Comparison of ENCODE assay signal across 8 cellular contexts in genomic region chr12:57940915-57941164, GRCh38. TPM values are rescaled to one million over a fixed set of nuclear protein-coding genes. Genes with fewer than 3 reads are reported as not detected.
DNase-seq lines count a peak whose midpoint lies in the region; ATAC-seq and TF ChIP-seq lines count a peak whose summit lies in the region.

No MANE protein-coding gene starts in this region.

- H3K9me3 Mint-ChIP-seq in activated naive CD4-positive, alpha-beta T cell treated with anti-CD3 and anti-CD28 coated beads, Interleukin-2, amount 10 ng/mL, durations not matched to agents 7 days and 5 days = no peaks in the 10 kb centered on the region
- H3K9me3 Mint-ChIP-seq in type B pancreatic cell = no peaks in the 10 kb centered on the region

- CTCF ChIA-PET in activated naive CD4-positive, alpha-beta T cell treated with anti-CD3 and anti-CD28 coated beads, Interleukin-2, amount 10 ng/mL, durations not matched to agents 7 days and 5 days (lab: Charles Lee) = no interaction called here

- H3K36me3 ChIP-seq in lung (ENCODE audit: control insufficient read depth in 2 of 2, insufficient read depth in 2 of 2, low read length in 2 of 2) = no peaks in the 10 kb centered on the region

- H3K4me3 ChIP-seq in astrocyte of the spinal cord (ENCODE audit: low read depth, low read length) = peak overlapping the region; percentile 61
- peak overlapping the region; percentile 69 for H3K4me3 ChIP-seq in lung

- no peaks in the 10 kb centered on the region for H3K27me3 ChIP-seq in lung (ENCODE audit: control insufficient read depth, insufficient read depth)

- in situ Hi-C loops in astrocyte of the spinal cord (cut with HindIII; ENCODE audit: low sequenced_read_pairs) = no loop called here

- peak overlapping the region; percentile 89 for H3K4me3 Mint-ChIP-seq in activated naive CD4-positive, alpha-beta T cell treated with anti-CD3 and anti-CD28 coated beads, Interleukin-2, amount 10 ng/mL, durations not matched to agents 7 days and 5 days
- H3K4me3 Mint-ChIP-seq in type B pancreatic cell = peak overlapping the region; percentile 96

- peaks cover 3% of the 10 kb centered on the region for H3K27me3 Mint-ChIP-seq in activated naive CD4-positive, alpha-beta T cell treated with anti-CD3 and anti-CD28 coated beads, Interleukin-2, amount 10 ng/mL, durations not matched to agents 7 days and 5 days
- H3K27me3 Mint-ChIP-seq in type B pancreatic cell = peaks cover 15% of the 10 kb centered on the region

- peaks cover 14% of the 10 kb centered on the region for H3K36me3 Mint-ChIP-seq in activated naive CD4-positive, alpha-beta T cell treated with anti-CD3 and anti-CD28 coated beads, Interleukin-2, amount 10 ng/mL, durations not matched to agents 7 days and 5 days
- no peaks in the 10 kb centered on the region for H3K36me3 Mint-ChIP-seq in type B pancreatic cell

- peaks cover 58% of the 10 kb centered on the region for H3K4me1 Mint-ChIP-seq in activated naive CD4-positive, alpha-beta T cell treated with anti-CD3 and anti-CD28 coated beads, Interleukin-2, amount 10 ng/mL, durations not matched to agents 7 days and 5 days
- peaks cover 22% of the 10 kb centered on the region for H3K4me1 Mint-ChIP-seq in type B pancreatic cell (ENCODE audit: unreplicated experiment)

- WGBS in lung, 2 donors = 5 to 9% methylated on average over 4 of the region's 4 CpGs

- H3K27ac Mint-ChIP-seq in activated naive CD4-positive, alpha-beta T cell treated with anti-CD3 and anti-CD28 coated beads, Interleukin-2, amount 10 ng/mL, durations not matched to agents 7 days and 5 days = peak overlapping the region; percentile 99
- peak overlapping the region; percentile 92 for H3K27ac Mint-ChIP-seq in type B pancreatic cell

- DNase-seq in activated naive CD4-positive, alpha-beta T cell treated with anti-CD3 and anti-CD28 coated beads, Interleukin-2, amount 10 ng/mL, durations not matched to agents 7 days and 5 days = no peak
- DNase-seq in activated naive CD4-positive, alpha-beta T cell treated with Interleukin-2 at 50 U/mL for 16 hours = no peak
- DNase-seq in astrocyte of the spinal cord (ENCODE audit: low read depth, low spot score) = no peak
- DNase-seq in lung (ENCODE audit: low spot score) = no peak
- DNase-seq in type B pancreatic cell (ENCODE audit: extremely low spot score, unreplicated experiment) = no peak
- no peak for DNase-seq in T1000 (lab: John Stamatoyannopoulos, UW)

- ATAC-seq in lung (ENCODE audit: insufficient read depth, low FRiP score) (no peak), HG02678 (IDR thresholded peaks at IDR 0.05; ENCODE audit: unreplicated experiment) (no peak), GM21737 (IDR thresholded peaks at IDR 0.05; ENCODE audit: unreplicated experiment) (no peak)

- peaks cover 0 to 3% of the 10 kb centered on the region in 2 donors for H3K4me1 ChIP-seq in lung (ENCODE audit: control insufficient read depth in 2 of 2, insufficient read depth in 2 of 2, low read length in 2 of 2)

- TF ChIP-seq CTCF in astrocyte of the spinal cord (IDR thresholded peaks at IDR 0.05; ENCODE audit: low read depth, low read length) = no peak
- TF ChIP-seq CTCF in lung (IDR thresholded peaks at IDR 0.05; ENCODE audit: control extremely low read depth, extremely low read depth) = no peak
- no peak for TF ChIP-seq CTCF in type B pancreatic cell (conservative IDR thresholded peaks at IDR 0.05)

- peak overlapping the region; percentile 75 to 98 for H3K27ac ChIP-seq in lung (ENCODE audit: low read depth in 1 of 2, low read length in 1 of 2)

- H3K9me3 ChIP-seq in lung (ENCODE audit: control insufficient read depth in 2 of 2, insufficient read depth in 1 of 2, low read length in 1 of 2) = no peaks in the 10 kb centered on the region

RNA-seq across cellular contexts. Expression of gene ATP23, which starts 0.5 kb away (rescaled TPM):
- total RNA-seq in lung (1 to 10 TPM; 3.6 to 5.7 TPM), type B pancreatic cell (ENCODE audit: low replicate concordance) (5.2 and 9.7 TPM in 2 replicates)
- polyA plus RNA-seq in lung = 1 to 10 TPM; 6.1 to 6.9 TPM
